9 cellular contexts compared by ENCODE assay signal in genomic region chr1:154423303-154423987, GRCh38. TPM values are rescaled to one million over a fixed set of nuclear protein-coding genes. Genes with fewer than 3 reads are reported as not detected.
DNase-seq lines count a peak whose midpoint lies in the region; ATAC-seq, FAIRE-seq and TF ChIP-seq lines count a peak whose summit lies in the region.
"Had no signal": no experiment of that assay in that cellular context is flagged by ENCODE, and none has a peak within 500 bp of the region (broad histone marks: within the 10 kb centered on the region; RNA-seq: fewer than 3 reads in every experiment).

No MANE protein-coding gene starts in this region.

- H3K4me1 ChIP-seq in mucosa of descending colon (ENCODE audit: low read depth), result peaks cover 51% of the 10 kb centered on the region
- peaks cover 36 to 37% of the 10 kb centered on the region in 2 donors for H3K4me1 ChIP-seq in uterus

- H3K36me3 ChIP-seq in bronchial epithelial cell (ENCODE audit: control insufficient read depth, insufficient read depth, low read length), result peaks cover 10% of the 10 kb centered on the region
- H3K36me3 ChIP-seq in mucosa of descending colon (ENCODE audit: low read depth), result no peaks in the 10 kb centered on the region
- no peaks in the 10 kb centered on the region for H3K36me3 ChIP-seq in uterus

- DNase-seq in stimulated activated CD4-positive, alpha-beta T cell treated with anti-CD3 and anti-CD28 coated beads, Interleukin-12 subunit alpha, Interleukin-12 subunit beta, amount 100 ng/mL, for 4 hours, result peak; percentile 40
- no peak for DNase-seq in stimulated activated CD4-positive, alpha-beta T cell treated with anti-CD3 and anti-CD28 coated beads, Interleukin-2, amount 100 ng/mL, for 48 hours
- DNase-seq in bronchial epithelial cell (ENCODE audit: low read depth), result peak; percentile 81
- DNase-seq in mucosa of descending colon, result peak in 2 of 3 donors; percentile 5 to 17
- DNase-seq in uterus, result no peak
- no peak for DNase-seq in T-helper 2 cell
- DNase-seq in DMS79 treated with DMSO at 0.1 percent for 48 hours (lab: John Stamatoyannopoulos, UW), result no peak

- FAIRE-seq in bronchial epithelial cell (lab: Jason Lieb, UNC), result no peak
- FAIRE-seq: G401.6 had no signal

- H3K4me3 ChIP-seq in bronchial epithelial cell (ENCODE audit: low read depth, low read length), result no peak overlapping the region
- no peak overlapping the region for H3K4me3 ChIP-seq in mucosa of descending colon
- no peak overlapping the region for H3K4me3 ChIP-seq in uterus

- H3K27ac ChIP-seq in uterus, result peak overlapping the region; percentile 93 to 99

- no peak for TF ChIP-seq POLR2A in uterus (IDR thresholded peaks at IDR 0.05)

- H3K27me3 ChIP-seq in bronchial epithelial cell (ENCODE audit: control insufficient read depth, insufficient read depth, low read length), result no peaks in the 10 kb centered on the region
- H3K27me3 ChIP-seq in uterus, result no peaks in the 10 kb centered on the region

- ATAC-seq in mucosa of descending colon (no peak), HG03460 (IDR thresholded peaks at IDR 0.05; ENCODE audit: unreplicated experiment) (no peak)

- intact Hi-C loops in mucosa of descending colon (cut with DNase I, micrococcal nuclease) (no loop called here), uterus (cut with DNase I; ENCODE audit: low total_unique reads) (no loop called here)

- TF ChIP-seq CTCF in bronchial epithelial cell (IDR thresholded peaks at IDR 0.05; ENCODE audit: insufficient read depth, low read length, severe bottlenecking) (no peak), mucosa of descending colon (IDR thresholded peaks at IDR 0.05) (no peak), uterus (IDR thresholded peaks at IDR 0.05) (no peak)

- H3K9me3 ChIP-seq in mucosa of descending colon, result no peaks in the 10 kb centered on the region
- no peaks in the 10 kb centered on the region for H3K9me3 ChIP-seq in uterus

RNA-seq across cellular contexts. Expression of gene IL6R, which starts 18.3 kb away (rescaled TPM):
- total RNA-seq in bronchial epithelial cell (47.9 and 70.0 TPM in 2 replicates), mucosa of descending colon (10 to 100 TPM; 31.8 to 43.9 (median 42.5) TPM), uterus (10 to 100 TPM in 3 of 4 donors, 1 to 10 TPM in 1; 9.7 to 28.2 (median 17.1) TPM)

Comparison
In these comparisons a context has a peak if more than half of its experiments do, and no peak if none do; other contexts are left out.
1. DNase-seq: peak in stimulated activated CD4-positive, alpha-beta T cell treated with anti-CD3 and anti-CD28 coated beads, Interleukin-12 subunit alpha, Interleukin-12 subunit beta, amount 100 ng/mL, for 4 hours (single experiment), bronchial epithelial cell (single experiment) and mucosa of descending colon (2 of 3); none in stimulated activated CD4-positive, alpha-beta T cell treated with anti-CD3 and anti-CD28 coated beads, Interleukin-2, amount 100 ng/mL, for 48 hours (0 of 2), uterus (0 of 2), T-helper 2 cell (0 of 5) and DMS79 treated with DMSO at 0.1 percent for 48 hours (single experiment).